ENCODE assay signal across 15 cellular contexts in genomic region chr13:104014803-104015645, GRCh38.
DNase-seq lines count a peak whose midpoint lies in the region; ATAC-seq and TF ChIP-seq lines count a peak whose summit lies in the region.
"Had no signal": no experiment of that assay in that cellular context is flagged by ENCODE, and none has a peak within 500 bp of the region (broad histone marks: within the 10 kb centered on the region; RNA-seq: fewer than 3 reads in every experiment).

No MANE protein-coding gene starts in this region.

- H3K4me1 Mint-ChIP-seq in T-cell, result no peaks in the 10 kb centered on the region
- H3K4me1 Mint-ChIP-seq: activated naive CD8-positive, alpha-beta T cell treated with anti-CD3 and anti-CD28 coated beads for 36 hours had no signal

- no peaks in the 10 kb centered on the region for H3K36me3 Mint-ChIP-seq in T-cell
- H3K36me3 Mint-ChIP-seq: activated naive CD8-positive, alpha-beta T cell treated with anti-CD3 and anti-CD28 coated beads for 36 hours had no signal

- DNase-seq in HT1080 (ENCODE audit: low read depth) (peak; percentile 38), amniotic epithelial cell (ENCODE audit: low read depth) (peak; percentile 91), fibroblast of villous mesenchyme (ENCODE audit: low read depth) (peak; percentile 59), retinal pigment epithelial cell (ENCODE audit: low read depth) (peak; percentile 87), T-helper 1 cell (no peak), UCSD-AML1 (lab: John Stamatoyannopoulos, UW; ENCODE audit: unreplicated experiment) (no peak), T-cell (no peak)
- DNase-seq: activated CD4-positive, alpha-beta T cell treated with anti-CD3 and anti-CD28 coated beads, Interleukin-2, amount 50 U/mL, for 48 hours; activated naive CD8-positive, alpha-beta T cell treated with anti-CD3 and anti-CD28 coated beads for 36 hours; activated T-cell treated with anti-CD3 and anti-CD28 coated beads, Interleukin-2, amount 50 U/mL, for 72 hours; AML-193; hippocampal formation; left cardiac atrium; NCI-H1436 treated with DMSO at 0.1 percent for 48 hours; NCI-H446 treated with DMSO at 0.1 percent for 48 hours had no signal

- TF ChIP-seq CTCF in fibroblast of villous mesenchyme (IDR thresholded peaks at IDR 0.05; ENCODE audit: insufficient read depth, low read depth, low read length), result no peak
- no peak for TF ChIP-seq CTCF in retinal pigment epithelial cell (conservative IDR thresholded peaks at IDR 0.05; ENCODE audit: low read depth, low read length)

- H3K9me3 Mint-ChIP-seq in T-cell, result peaks cover 0 to 8% (median 0%) of the 10 kb centered on the region in 3 donors

- no peak overlapping the region for H3K27ac Mint-ChIP-seq in T-cell
- H3K27ac Mint-ChIP-seq: activated naive CD8-positive, alpha-beta T cell treated with anti-CD3 and anti-CD28 coated beads for 36 hours; activated T-cell treated with anti-CD3 and anti-CD28 coated beads, Interleukin-2, amount 50 U/mL, for 72 hours had no signal

- POLR2A ChIA-PET in T-cell (lab: Charles Lee), result no interaction called here

- no peak overlapping the region for H3K4me3 Mint-ChIP-seq in T-cell
- H3K4me3 Mint-ChIP-seq: activated naive CD8-positive, alpha-beta T cell treated with anti-CD3 and anti-CD28 coated beads for 36 hours; activated T-cell treated with anti-CD3 and anti-CD28 coated beads, Interleukin-2, amount 50 U/mL, for 72 hours had no signal

- no peak overlapping the region for H3K4me3 ChIP-seq in fibroblast of villous mesenchyme (ENCODE audit: low read depth, low read length)
- no peak overlapping the region for H3K4me3 ChIP-seq in retinal pigment epithelial cell (ENCODE audit: low read length)

- CTCF ChIA-PET in T-cell (lab: Charles Lee), result no interaction called here

- ATAC-seq in T-cell (replicated peaks in 1 of 4), result no peak
- ATAC-seq: activated T-cell treated with anti-CD3 and anti-CD28 coated beads, Interleukin-2, amount 50 U/mL, for 72 hours had no signal

- no peaks in the 10 kb centered on the region for H3K27me3 Mint-ChIP-seq in T-cell
- H3K27me3 Mint-ChIP-seq: activated naive CD8-positive, alpha-beta T cell treated with anti-CD3 and anti-CD28 coated beads for 36 hours had no signal

Comparison
In these comparisons a context has a peak if more than half of its experiments do, and no peak if none do; other contexts are left out.
1. DNase-seq: peak in HT1080 (single experiment), amniotic epithelial cell (single experiment), fibroblast of villous mesenchyme (single experiment) and retinal pigment epithelial cell (single experiment); none in T-helper 1 cell (0 of 5), UCSD-AML1 (single experiment) and T-cell (0 of 34).